ENCODE assay signal across 19 cellular contexts in genomic region chr7:7850150-7850549, GRCh38.
"Had no signal": no experiment of that assay in that cellular context is flagged by ENCODE, and none has a peak within 500 bp of the region (broad histone marks: within the 10 kb centered on the region; RNA-seq: fewer than 3 reads in every experiment).

No MANE protein-coding gene starts in this region.

- FAIRE-seq: islet of Langerhans, urothelium cell line had no signal

- DNase-seq: hypothalamus; immature natural killer cell; kidney; left colon; left lung; lower lobe of right lung; mammary epithelial cell; mesenchymal stem cell; naive thymus-derived CD8-positive, alpha-beta T cell; nucleus accumbens; psoas muscle; spleen; stimulated activated CD4-positive, alpha-beta T cell treated with anti-CD3 and anti-CD28 coated beads, Interleukin-4, amount 100 ng/mL, for 24 hours; stimulated activated naive CD4-positive, alpha-beta T cell; tibial artery; trophoblast cell; upper lobe of right lung had no signal
